Comparison of ENCODE assay signal across 10 cellular contexts in genomic region chr3:136883967-136884720, GRCh38. TPM values are rescaled to one million over a fixed set of nuclear protein-coding genes. Genes with fewer than 3 reads are reported as not detected.
DNase-seq lines count a peak whose midpoint lies in the region; ATAC-seq and TF ChIP-seq lines count a peak whose summit lies in the region.
"Had no signal": no experiment of that assay in that cellular context is flagged by ENCODE, and none has a peak within 500 bp of the region (broad histone marks: within the 10 kb centered on the region; RNA-seq: fewer than 3 reads in every experiment).

No MANE protein-coding gene starts in this region.

- POLR2A ChIA-PET in GM10248 (lab: Yijun Ruan, JAX) = no interaction called here

- H3K9me3 Mint-ChIP-seq in activated naive CD4-positive, alpha-beta T cell treated with anti-CD3 and anti-CD28 coated beads, Interleukin-2, amount 50 U/mL, for 24 hours = no peaks in the 10 kb centered on the region
- peaks cover 2% of the 10 kb centered on the region for H3K9me3 Mint-ChIP-seq in activated naive CD4-positive, alpha-beta T cell treated with anti-CD3 and anti-CD28 coated beads, Interleukin-2, amount 10 ng/mL, durations not matched to agents 7 days and 5 days
- H3K9me3 Mint-ChIP-seq in activated T-helper 1 cell treated with anti-CD3 and anti-CD28 coated beads, Interleukin-12 subunit alpha, Interleukin-12 subunit beta, Interleukin-2, Interleukin-4 antibody, amounts not matched to agents 30 ng/mL and 10 ng/mL and 1 ng/mL, durations not matched to agents 14 hours and 24 hours and 36 hours = peaks cover 5% of the 10 kb centered on the region

- peak overlapping the region; percentile 4 for H3K4me3 Mint-ChIP-seq in activated naive CD4-positive, alpha-beta T cell treated with anti-CD3 and anti-CD28 coated beads, Interleukin-2, amount 50 U/mL, for 24 hours
- H3K4me3 Mint-ChIP-seq in activated naive CD4-positive, alpha-beta T cell treated with anti-CD3 and anti-CD28 coated beads, Interleukin-2, amount 10 ng/mL, durations not matched to agents 7 days and 5 days = no peak overlapping the region
- H3K4me3 Mint-ChIP-seq in activated T-helper 1 cell treated with anti-CD3 and anti-CD28 coated beads, Interleukin-12 subunit alpha, Interleukin-12 subunit beta, Interleukin-2, Interleukin-4 antibody, amounts not matched to agents 30 ng/mL and 10 ng/mL and 1 ng/mL, durations not matched to agents 14 hours and 24 hours and 36 hours = no peak overlapping the region
- H3K4me3 Mint-ChIP-seq: activated T-cell treated with anti-CD3 and anti-CD28 coated beads, Interleukin-2, amount 50 U/mL, for 4 hours had no signal

- H3K27me3 Mint-ChIP-seq in activated naive CD4-positive, alpha-beta T cell treated with anti-CD3 and anti-CD28 coated beads, Interleukin-2, amount 50 U/mL, for 24 hours = no peaks in the 10 kb centered on the region
- H3K27me3 Mint-ChIP-seq in activated naive CD4-positive, alpha-beta T cell treated with anti-CD3 and anti-CD28 coated beads, Interleukin-2, amount 10 ng/mL, durations not matched to agents 7 days and 5 days = no peaks in the 10 kb centered on the region
- no peaks in the 10 kb centered on the region for H3K27me3 Mint-ChIP-seq in activated T-helper 1 cell treated with anti-CD3 and anti-CD28 coated beads, Interleukin-12 subunit alpha, Interleukin-12 subunit beta, Interleukin-2, Interleukin-4 antibody, amounts not matched to agents 30 ng/mL and 10 ng/mL and 1 ng/mL, durations not matched to agents 14 hours and 24 hours and 36 hours (ENCODE audit: insufficient read depth)

- ATAC-seq in HG03039 (IDR thresholded peaks at IDR 0.05; ENCODE audit: unreplicated experiment) (no peak), GM21360 (IDR thresholded peaks at IDR 0.05; ENCODE audit: unreplicated experiment) (no peak)
- ATAC-seq: activated T-cell treated with anti-CD3 and anti-CD28 coated beads, Interleukin-2, amount 50 U/mL, for 4 hours had no signal

- no peak for DNase-seq in activated naive CD4-positive, alpha-beta T cell treated with anti-CD3 and anti-CD28 coated beads, Interleukin-2, amount 10 ng/mL, durations not matched to agents 7 days and 5 days
- DNase-seq in NCI-H1694 treated with DMSO at 0.1 percent for 48 hours (lab: John Stamatoyannopoulos, UW) = peak; percentile 76
- no peak for DNase-seq in activated T-helper 1 cell treated with anti-CD3 and anti-CD28 coated beads, Interleukin-12 subunit alpha, Interleukin-12 subunit beta, Interleukin-2, Interleukin-4 antibody, amounts not matched to agents 30 ng/mL and 10 ng/mL and 1 ng/mL, durations not matched to agents 14 hours and 24 hours and 36 hours (ENCODE audit: low spot score)
- DNase-seq in CD1c-positive myeloid dendritic cell (ENCODE audit: extremely low spot score) = no peak
- no peak for DNase-seq in GM10248 (ENCODE audit: extremely low spot score)
- DNase-seq: activated T-cell treated with anti-CD3 and anti-CD28 coated beads, Interleukin-2, amount 50 U/mL, for 4 hours; NCI-H2029 treated with DMSO at 0.1 percent for 48 hours had no signal

- CTCF ChIA-PET in activated naive CD4-positive, alpha-beta T cell treated with anti-CD3 and anti-CD28 coated beads, Interleukin-2, amount 10 ng/mL, durations not matched to agents 7 days and 5 days (lab: Charles Lee) = no interaction called here
- CTCF ChIA-PET in GM10248 (lab: Yijun Ruan, JAX) = interaction anchor here (0.8 to 3.0 kb wide), 6 partner anchors 11 to 132 kb away, joined by 3 to 14 read pairs (median 4); partner anchors contain the start of genes NCK1 and STAG1

- H3K36me3 Mint-ChIP-seq in activated naive CD4-positive, alpha-beta T cell treated with anti-CD3 and anti-CD28 coated beads, Interleukin-2, amount 50 U/mL, for 24 hours = peaks cover 4% of the 10 kb centered on the region
- H3K36me3 Mint-ChIP-seq in activated naive CD4-positive, alpha-beta T cell treated with anti-CD3 and anti-CD28 coated beads, Interleukin-2, amount 10 ng/mL, durations not matched to agents 7 days and 5 days = peaks cover 33% of the 10 kb centered on the region
- peaks cover 17% of the 10 kb centered on the region for H3K36me3 Mint-ChIP-seq in activated T-helper 1 cell treated with anti-CD3 and anti-CD28 coated beads, Interleukin-12 subunit alpha, Interleukin-12 subunit beta, Interleukin-2, Interleukin-4 antibody, amounts not matched to agents 30 ng/mL and 10 ng/mL and 1 ng/mL, durations not matched to agents 14 hours and 24 hours and 36 hours (ENCODE audit: low read depth)

- H3K4me1 Mint-ChIP-seq in activated naive CD4-positive, alpha-beta T cell treated with anti-CD3 and anti-CD28 coated beads, Interleukin-2, amount 50 U/mL, for 24 hours = peaks cover 89% of the 10 kb centered on the region
- peaks cover 60% of the 10 kb centered on the region for H3K4me1 Mint-ChIP-seq in activated naive CD4-positive, alpha-beta T cell treated with anti-CD3 and anti-CD28 coated beads, Interleukin-2, amount 10 ng/mL, durations not matched to agents 7 days and 5 days
- H3K4me1 Mint-ChIP-seq in activated T-helper 1 cell treated with anti-CD3 and anti-CD28 coated beads, Interleukin-12 subunit alpha, Interleukin-12 subunit beta, Interleukin-2, Interleukin-4 antibody, amounts not matched to agents 30 ng/mL and 10 ng/mL and 1 ng/mL, durations not matched to agents 14 hours and 24 hours and 36 hours (ENCODE audit: low read depth) = peaks cover 56% of the 10 kb centered on the region

- TF ChIP-seq CTCF in GM10248 (IDR thresholded peaks at IDR 0.05; ENCODE audit: control extremely low read depth, extremely low read depth, low read depth, missing control alignments) = no peak

- intact Hi-C loops in activated T-helper 1 cell treated with anti-CD3 and anti-CD28 coated beads, Interleukin-12 subunit alpha, Interleukin-12 subunit beta, Interleukin-2, Interleukin-4 antibody, amounts not matched to agents 30 ng/mL and 10 ng/mL and 1 ng/mL, durations not matched to agents 14 hours and 24 hours and 36 hours (cut with micrococcal nuclease) = no loop called here

- peak overlapping the region; percentile 88 for H3K27ac Mint-ChIP-seq in activated naive CD4-positive, alpha-beta T cell treated with anti-CD3 and anti-CD28 coated beads, Interleukin-2, amount 50 U/mL, for 24 hours
- no peak overlapping the region for H3K27ac Mint-ChIP-seq in activated naive CD4-positive, alpha-beta T cell treated with anti-CD3 and anti-CD28 coated beads, Interleukin-2, amount 10 ng/mL, durations not matched to agents 7 days and 5 days
- H3K27ac Mint-ChIP-seq in activated T-helper 1 cell treated with anti-CD3 and anti-CD28 coated beads, Interleukin-12 subunit alpha, Interleukin-12 subunit beta, Interleukin-2, Interleukin-4 antibody, amounts not matched to agents 30 ng/mL and 10 ng/mL and 1 ng/mL, durations not matched to agents 14 hours and 24 hours and 36 hours = peak overlapping the region; percentile 19

RNA-seq across cellular contexts. Expression of gene NCK1, which starts 22.1 kb away (rescaled TPM):
- 33.2 and 33.4 TPM in 2 replicates for total RNA-seq in activated T-helper 1 cell treated with anti-CD3 and anti-CD28 coated beads, Interleukin-12 subunit alpha, Interleukin-12 subunit beta, Interleukin-2, Interleukin-4 antibody, amounts not matched to agents 30 ng/mL and 10 ng/mL and 1 ng/mL, durations not matched to agents 14 hours and 24 hours and 36 hours
